Comparison of ENCODE assay signal across 9 cellular contexts in the genomic region with DNA sequence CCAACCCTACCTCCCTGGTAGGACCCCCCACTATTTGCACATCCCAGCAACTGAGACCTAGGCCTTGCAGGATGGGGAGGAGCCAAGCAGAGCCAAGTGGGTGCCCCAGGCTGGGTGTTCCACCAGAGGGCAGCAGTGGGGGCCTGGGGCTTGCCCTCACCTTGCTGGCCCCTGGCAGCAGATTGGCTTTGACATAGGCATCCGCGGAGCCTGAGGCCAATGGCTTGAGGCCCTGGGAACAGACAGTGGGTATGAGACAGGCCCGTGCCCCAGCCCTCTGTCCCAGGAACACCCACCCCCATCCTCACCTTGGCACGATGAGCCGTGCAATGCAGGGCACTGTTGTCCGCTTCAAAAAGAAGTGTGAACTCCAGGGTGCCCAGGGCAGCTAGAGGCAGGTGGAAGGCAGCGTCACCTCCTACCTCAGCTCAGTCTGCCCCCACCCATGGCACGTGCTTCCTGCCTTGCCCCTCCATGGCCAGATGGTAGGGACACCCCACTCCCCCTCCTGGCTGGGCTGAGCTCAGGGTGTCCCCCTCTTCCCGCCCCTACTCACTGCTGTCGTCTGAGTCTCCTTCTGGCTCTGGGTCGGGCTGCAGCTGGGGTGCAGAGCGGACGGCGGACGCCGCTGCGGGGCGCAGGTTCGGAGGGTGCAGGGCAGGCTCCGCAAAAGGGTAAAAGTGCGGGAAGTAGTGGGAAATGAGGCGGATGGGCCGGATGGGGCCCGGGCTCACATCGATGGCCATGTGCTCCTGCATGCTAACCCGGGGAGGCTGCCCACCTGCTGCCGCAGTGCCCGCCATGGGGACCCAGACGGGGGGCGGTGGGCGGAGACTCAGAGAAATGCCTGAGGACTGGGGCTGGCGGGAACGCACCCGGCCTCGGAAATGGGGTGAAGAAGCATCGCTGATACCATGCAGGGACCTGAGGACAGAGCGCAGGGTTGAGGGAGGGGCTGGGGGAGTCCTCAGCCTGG. TPM values are rescaled to one million over a fixed set of nuclear protein-coding genes. Genes with fewer than 3 reads are reported as not detected.
DNase-seq lines count a peak whose midpoint lies in the region; ATAC-seq and TF ChIP-seq lines count a peak whose summit lies in the region.
"Had no signal": no experiment of that assay in that cellular context is flagged by ENCODE, and none has a peak within 500 bp of the region (broad histone marks: within the 10 kb centered on the region; RNA-seq: fewer than 3 reads in every experiment).

No MANE protein-coding gene starts in this region.

- H3K9me3 Mint-ChIP-seq in CD8-positive, alpha-beta T cell = no peaks in the 10 kb centered on the region
- H3K9me3 Mint-ChIP-seq in T-cell = no peaks in the 10 kb centered on the region

- TF ChIP-seq CTCF in CD8-positive, alpha-beta T cell (IDR thresholded peaks at IDR 0.05) = no peak
- peak; percentile 69 for TF ChIP-seq CTCF in cardiac fibroblast (IDR thresholded peaks at IDR 0.05; ENCODE audit: low read depth, low read length)

- H3K27me3 ChIP-seq in CD8-positive, alpha-beta T cell (ENCODE audit: insufficient read depth, low read length) = no peaks in the 10 kb centered on the region

- peak overlapping the region; percentile 27 for H3K27ac ChIP-seq in CD8-positive, alpha-beta T cell (ENCODE audit: low read depth, low read length)
- H3K27ac ChIP-seq: parathyroid adenoma had no signal

- peaks cover 29% of the 10 kb centered on the region for H3K4me1 Mint-ChIP-seq in CD8-positive, alpha-beta T cell (ENCODE audit: low read depth)
- peaks cover 15 to 37% (median 23%) of the 10 kb centered on the region in 3 donors for H3K4me1 Mint-ChIP-seq in T-cell

- peaks cover 2% of the 10 kb centered on the region for H3K36me3 ChIP-seq in CD8-positive, alpha-beta T cell (ENCODE audit: insufficient read depth, low read length)

- H3K4me1 ChIP-seq in CD8-positive, alpha-beta T cell (ENCODE audit: insufficient read depth, low read length) = peaks cover 35% of the 10 kb centered on the region

- H3K27me3 Mint-ChIP-seq in CD8-positive, alpha-beta T cell (ENCODE audit: low read depth) = no peaks in the 10 kb centered on the region
- no peaks in the 10 kb centered on the region for H3K27me3 Mint-ChIP-seq in T-cell

- peak overlapping the region; percentile 49 for H3K4me3 ChIP-seq in CD8-positive, alpha-beta T cell (ENCODE audit: low read depth, low read length)
- H3K4me3 ChIP-seq in cardiac fibroblast (replicated peaks in 1 of 2; ENCODE audit: low read depth in 2 of 2, low read length in 2 of 2) = no peak overlapping the region

- peak in 4 of 7 experiments; percentile 42 to 61 (median 50) for DNase-seq in CD8-positive, alpha-beta T cell
- DNase-seq in HT-29 (ENCODE audit: low spot score) (peak; percentile 76), T-cell (peak in 17 of 34 experiments; percentile 22 to 56 (median 40)), cardiac fibroblast (ENCODE audit: low read depth in 2 of 2) (peak; percentile 14 to 15), myocyte (ENCODE audit: low read depth) (peak; percentile 22), occipital lobe (lab: John Stamatoyannopoulos, UW) (no peak), inferior parietal cortex (ENCODE audit: extremely low spot score) (no peak)

- CTCF ChIA-PET in CD8-positive, alpha-beta T cell (lab: Charles Lee) = interaction anchor here (1.3 to 7.2 kb wide), 3 partner anchors 13 to 44 kb away, joined by 3 to 79 read pairs (median 8); a partner anchor contains a TSS
- CTCF ChIA-PET in T-cell (lab: Charles Lee) = interaction anchor here in 1 of 2 donors (0.6 to 1.0 kb wide), 3 partner anchors 13 to 588 kb away, joined by 3 to 5 read pairs (median 3); no protein-coding TSS in a partner anchor

- ATAC-seq in CD8-positive, alpha-beta T cell = peak; percentile 15
- no peak for ATAC-seq in T-cell (replicated peaks in 1 of 4)
- ATAC-seq in HG02885 (IDR thresholded peaks at IDR 0.05; ENCODE audit: poor library complexity, unreplicated experiment) = no peak

- intact Hi-C loops in CD8-positive, alpha-beta T cell (cut with DNase I, micrococcal nuclease) = loop anchor here in 1 of 2 experiments (2.0 kb wide), 1 partner anchor 33 kb away; a partner anchor contains a TSS

- peaks cover 14% of the 10 kb centered on the region for H3K36me3 Mint-ChIP-seq in CD8-positive, alpha-beta T cell
- peaks cover 7% of the 10 kb centered on the region for H3K36me3 Mint-ChIP-seq in T-cell

- peak overlapping the region; percentile 98 for H3K27ac Mint-ChIP-seq in CD8-positive, alpha-beta T cell
- peak overlapping the region; percentile 11 to 70 for H3K27ac Mint-ChIP-seq in T-cell

- POLR2A ChIA-PET in CD8-positive, alpha-beta T cell (lab: Charles Lee) = interaction anchor here (0.9 to 4.9 kb wide), 2 partner anchors 14 to 270 kb away, joined by 3 to 27 read pairs; a partner anchor contains a TSS
- POLR2A ChIA-PET in T-cell (lab: Charles Lee) = no interaction called here

- no peaks in the 10 kb centered on the region for H3K9me3 ChIP-seq in CD8-positive, alpha-beta T cell (ENCODE audit: low read length)

- peak overlapping the region; percentile 82 for H3K4me3 Mint-ChIP-seq in CD8-positive, alpha-beta T cell
- peak overlapping the region; percentile 31 to 76 (median 63) for H3K4me3 Mint-ChIP-seq in T-cell

RNA-seq across cellular contexts. Expression of a gene that starts 9.0 kb away (rescaled TPM):
- 100 to 1,000 TPM; 220 to 237 TPM for total RNA-seq in CD8-positive, alpha-beta T cell
- total RNA-seq in HT-29 (2014; rRNA removed; shearing (Covaris generic)) = 384 and 431 TPM in 2 replicates
- total RNA-seq in T-cell = 100 to 1,000 TPM; 199 to 250 (median 238) TPM
- 195 and 214 TPM in 2 replicates for total RNA-seq in myocyte
- 168 TPM for polyA plus RNA-seq in myocyte (2012)
- total RNA-seq in occipital lobe = 129 TPM

RNA-seq across cellular contexts. Expression of a gene that starts 14.0 kb away (rescaled TPM):
- total RNA-seq in CD8-positive, alpha-beta T cell = 1 to 10 TPM; 1.0 to 2.0 TPM
- 60.0 and 72.9 TPM in 2 replicates for total RNA-seq in HT-29 (2014; rRNA removed; shearing (Covaris generic))
- total RNA-seq in T-cell (1 to 10 TPM; 1.5 to 8.0 (median 4.5) TPM), myocyte (2.3 and 5.9 TPM in 2 replicates), occipital lobe (0.62 TPM)
- polyA plus RNA-seq in myocyte (2012) = 4.2 TPM

RNA-seq across cellular contexts. Expression of a gene that starts 23.8 kb away (rescaled TPM):
- not detected for total RNA-seq in CD8-positive, alpha-beta T cell
- total RNA-seq in HT-29 (2014; rRNA removed; shearing (Covaris generic)) = 2.2 and 5.4 TPM in 2 replicates
- total RNA-seq in T-cell (not detected), myocyte (not detected in 2 replicates), occipital lobe (not detected)
- not detected for polyA plus RNA-seq in myocyte (2012)

RNA-seq across cellular contexts. Expression of a gene that starts 32.1 kb away (rescaled TPM):
- total RNA-seq in CD8-positive, alpha-beta T cell = 10 to 100 TPM; 56.8 to 56.9 TPM
- 2,847 and 3,158 TPM in 2 replicates for total RNA-seq in HT-29 (2014; rRNA removed; shearing (Covaris generic))
- total RNA-seq in T-cell (100 to 1,000 TPM in 3 of 5 donors, 10 to 100 TPM in 2; 68.3 to 200 (median 151) TPM), myocyte (152 and 246 TPM in 2 replicates), occipital lobe (200 TPM)
- polyA plus RNA-seq in myocyte (2012) = 511 TPM

RNA-seq across cellular contexts. Expression of a gene that starts 34.8 kb away (rescaled TPM):
- total RNA-seq in CD8-positive, alpha-beta T cell = not detected
- total RNA-seq in HT-29 (2014; rRNA removed; shearing (Covaris generic)) = 2.0 and 7.3 TPM in 2 replicates
- 1 to 10 TPM in 1 of 5 donors, under 1 TPM in 2, not detected in 2; 0.54 to 1.0 (median 0.68) TPM for total RNA-seq in T-cell
- total RNA-seq in myocyte = 0.27 TPM in 1 of 2 replicates, not detected in the other
- polyA plus RNA-seq in myocyte (2012) = not detected
- total RNA-seq in occipital lobe = 0.47 TPM

Comparison
In these comparisons a context has a peak if more than half of its experiments do, and no peak if none do; other contexts are left out.
1. DNase-seq: peak in CD8-positive, alpha-beta T cell (4 of 7), HT-29 (single experiment), cardiac fibroblast (2 of 2) and myocyte (single experiment); none in occipital lobe (single experiment) and inferior parietal cortex (single experiment).